ENCODE assay signal across 1 cellular context in the genomic region with DNA sequence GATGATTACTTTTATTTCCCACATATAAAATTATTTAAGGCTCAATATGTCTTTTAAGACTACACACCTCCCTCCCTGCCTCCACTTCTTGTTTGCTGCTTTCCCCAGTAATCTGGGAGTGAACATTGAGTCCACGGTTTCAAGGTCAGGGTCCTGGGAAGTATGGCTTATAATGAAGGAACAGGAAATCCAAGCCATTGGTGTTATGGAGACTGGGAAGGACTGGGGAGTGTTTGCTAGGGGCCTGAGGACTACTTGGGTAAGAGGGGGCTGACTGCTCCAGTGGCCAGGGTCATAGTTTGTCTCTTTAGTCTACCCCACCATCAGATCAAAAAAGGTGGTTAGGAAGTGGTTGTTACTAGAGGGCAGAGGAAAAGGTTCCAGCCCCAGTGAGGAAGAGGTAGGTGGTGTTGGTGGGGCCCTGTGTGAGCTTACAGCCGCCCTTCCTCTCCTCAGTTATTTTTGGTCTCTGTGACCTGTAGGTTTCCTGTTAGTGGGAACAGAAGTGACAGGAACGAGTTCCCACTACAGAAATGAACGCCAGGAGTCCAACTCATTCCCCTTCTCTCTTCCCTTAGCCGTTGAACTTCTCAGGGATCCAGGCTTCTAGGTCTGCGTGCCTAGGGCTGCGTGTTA.
TF ChIP-seq lines count a peak whose summit lies in the region.

No MANE protein-coding gene starts in this region.

TF ChIP-seq in GM23338, 12 proteins besides CTCF, POLR2A, EP300 and RAD21 (continued from another document):
- TF ChIP-seq, protein P1, sequence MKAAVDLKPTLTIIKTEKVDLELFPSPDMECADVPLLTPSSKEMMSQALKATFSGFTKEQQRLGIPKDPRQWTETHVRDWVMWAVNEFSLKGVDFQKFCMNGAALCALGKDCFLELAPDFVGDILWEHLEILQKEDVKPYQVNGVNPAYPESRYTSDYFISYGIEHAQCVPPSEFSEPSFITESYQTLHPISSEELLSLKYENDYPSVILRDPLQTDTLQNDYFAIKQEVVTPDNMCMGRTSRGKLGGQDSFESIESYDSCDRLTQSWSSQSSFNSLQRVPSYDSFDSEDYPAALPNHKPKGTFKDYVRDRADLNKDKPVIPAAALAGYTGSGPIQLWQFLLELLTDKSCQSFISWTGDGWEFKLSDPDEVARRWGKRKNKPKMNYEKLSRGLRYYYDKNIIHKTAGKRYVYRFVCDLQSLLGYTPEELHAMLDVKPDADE (IDR thresholded peaks at IDR 0.05): no peak
- TF ChIP-seq NANOG (IDR thresholded peaks at IDR 0.05; ENCODE audit: borderline replicate concordance) (no peak), STAT1 (IDR thresholded peaks at IDR 0.05; ENCODE audit: unreplicated experiment) (no peak), ZNF331 (CRISPR knock-in tag; IDR thresholded peaks at IDR 0.05; ENCODE audit: low read depth) (no peak), EZH2 (IDR thresholded peaks at IDR 0.05; ENCODE audit: low read depth, unreplicated experiment) (no peak)
- TF ChIP-seq, protein P2, sequence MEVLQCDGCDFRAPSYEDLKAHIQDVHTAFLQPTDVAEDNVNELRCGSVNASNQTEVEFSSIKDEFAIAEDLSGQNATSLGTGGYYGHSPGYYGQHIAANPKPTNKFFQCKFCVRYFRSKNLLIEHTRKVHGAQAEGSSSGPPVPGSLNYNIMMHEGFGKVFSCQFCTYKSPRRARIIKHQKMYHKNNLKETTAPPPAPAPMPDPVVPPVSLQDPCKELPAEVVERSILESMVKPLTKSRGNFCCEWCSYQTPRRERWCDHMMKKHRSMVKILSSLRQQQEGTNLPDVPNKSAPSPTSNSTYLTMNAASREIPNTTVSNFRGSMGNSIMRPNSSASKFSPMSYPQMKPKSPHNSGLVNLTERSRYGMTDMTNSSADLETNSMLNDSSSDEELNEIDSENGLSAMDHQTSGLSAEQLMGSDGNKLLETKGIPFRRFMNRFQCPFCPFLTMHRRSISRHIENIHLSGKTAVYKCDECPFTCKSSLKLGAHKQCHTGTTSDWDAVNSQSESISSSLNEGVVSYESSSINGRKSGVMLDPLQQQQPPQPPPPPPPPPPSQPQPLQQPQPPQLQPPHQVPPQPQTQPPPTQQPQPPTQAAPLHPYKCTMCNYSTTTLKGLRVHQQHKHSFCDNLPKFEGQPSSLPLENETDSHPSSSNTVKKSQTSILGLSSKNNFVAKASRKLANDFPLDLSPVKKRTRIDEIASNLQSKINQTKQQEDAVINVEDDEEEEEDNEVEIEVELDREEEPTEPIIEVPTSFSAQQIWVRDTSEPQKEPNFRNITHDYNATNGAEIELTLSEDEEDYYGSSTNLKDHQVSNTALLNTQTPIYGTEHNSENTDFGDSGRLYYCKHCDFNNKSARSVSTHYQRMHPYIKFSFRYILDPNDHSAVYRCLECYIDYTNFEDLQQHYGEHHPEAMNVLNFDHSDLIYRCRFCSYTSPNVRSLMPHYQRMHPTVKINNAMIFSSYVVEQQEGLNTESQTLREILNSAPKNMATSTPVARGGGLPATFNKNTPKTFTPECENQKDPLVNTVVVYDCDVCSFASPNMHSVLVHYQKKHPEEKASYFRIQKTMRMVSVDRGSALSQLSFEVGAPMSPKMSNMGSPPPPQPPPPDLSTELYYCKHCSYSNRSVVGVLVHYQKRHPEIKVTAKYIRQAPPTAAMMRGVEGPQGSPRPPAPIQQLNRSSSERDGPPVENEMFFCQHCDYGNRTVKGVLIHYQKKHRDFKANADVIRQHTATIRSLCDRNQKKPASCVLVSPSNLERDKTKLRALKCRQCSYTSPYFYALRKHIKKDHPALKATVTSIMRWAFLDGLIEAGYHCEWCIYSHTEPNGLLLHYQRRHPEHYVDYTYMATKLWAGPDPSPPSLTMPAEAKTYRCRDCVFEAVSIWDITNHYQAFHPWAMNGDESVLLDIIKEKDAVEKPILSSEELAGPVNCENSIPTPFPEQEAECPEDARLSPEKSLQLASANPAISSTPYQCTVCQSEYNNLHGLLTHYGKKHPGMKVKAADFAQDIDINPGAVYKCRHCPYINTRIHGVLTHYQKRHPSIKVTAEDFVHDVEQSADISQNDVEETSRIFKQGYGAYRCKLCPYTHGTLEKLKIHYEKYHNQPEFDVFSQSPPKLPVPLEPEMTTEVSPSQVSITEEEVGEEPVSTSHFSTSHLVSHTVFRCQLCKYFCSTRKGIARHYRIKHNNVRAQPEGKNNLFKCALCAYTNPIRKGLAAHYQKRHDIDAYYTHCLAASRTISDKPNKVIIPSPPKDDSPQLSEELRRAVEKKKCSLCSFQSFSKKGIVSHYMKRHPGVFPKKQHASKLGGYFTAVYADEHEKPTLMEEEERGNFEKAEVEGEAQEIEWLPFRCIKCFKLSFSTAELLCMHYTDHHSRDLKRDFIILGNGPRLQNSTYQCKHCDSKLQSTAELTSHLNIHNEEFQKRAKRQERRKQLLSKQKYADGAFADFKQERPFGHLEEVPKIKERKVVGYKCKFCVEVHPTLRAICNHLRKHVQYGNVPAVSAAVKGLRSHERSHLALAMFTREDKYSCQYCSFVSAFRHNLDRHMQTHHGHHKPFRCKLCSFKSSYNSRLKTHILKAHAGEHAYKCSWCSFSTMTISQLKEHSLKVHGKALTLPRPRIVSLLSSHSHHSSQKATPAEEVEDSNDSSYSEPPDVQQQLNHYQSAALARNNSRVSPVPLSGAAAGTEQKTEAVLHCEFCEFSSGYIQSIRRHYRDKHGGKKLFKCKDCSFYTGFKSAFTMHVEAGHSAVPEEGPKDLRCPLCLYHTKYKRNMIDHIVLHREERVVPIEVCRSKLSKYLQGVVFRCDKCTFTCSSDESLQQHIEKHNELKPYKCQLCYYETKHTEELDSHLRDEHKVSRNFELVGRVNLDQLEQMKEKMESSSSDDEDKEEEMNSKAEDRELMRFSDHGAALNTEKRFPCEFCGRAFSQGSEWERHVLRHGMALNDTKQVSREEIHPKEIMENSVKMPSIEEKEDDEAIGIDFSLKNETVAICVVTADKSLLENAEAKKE (CRISPR knock-in tag; IDR thresholded peaks at IDR 0.05): no peak
- TF ChIP-seq, protein P3, sequence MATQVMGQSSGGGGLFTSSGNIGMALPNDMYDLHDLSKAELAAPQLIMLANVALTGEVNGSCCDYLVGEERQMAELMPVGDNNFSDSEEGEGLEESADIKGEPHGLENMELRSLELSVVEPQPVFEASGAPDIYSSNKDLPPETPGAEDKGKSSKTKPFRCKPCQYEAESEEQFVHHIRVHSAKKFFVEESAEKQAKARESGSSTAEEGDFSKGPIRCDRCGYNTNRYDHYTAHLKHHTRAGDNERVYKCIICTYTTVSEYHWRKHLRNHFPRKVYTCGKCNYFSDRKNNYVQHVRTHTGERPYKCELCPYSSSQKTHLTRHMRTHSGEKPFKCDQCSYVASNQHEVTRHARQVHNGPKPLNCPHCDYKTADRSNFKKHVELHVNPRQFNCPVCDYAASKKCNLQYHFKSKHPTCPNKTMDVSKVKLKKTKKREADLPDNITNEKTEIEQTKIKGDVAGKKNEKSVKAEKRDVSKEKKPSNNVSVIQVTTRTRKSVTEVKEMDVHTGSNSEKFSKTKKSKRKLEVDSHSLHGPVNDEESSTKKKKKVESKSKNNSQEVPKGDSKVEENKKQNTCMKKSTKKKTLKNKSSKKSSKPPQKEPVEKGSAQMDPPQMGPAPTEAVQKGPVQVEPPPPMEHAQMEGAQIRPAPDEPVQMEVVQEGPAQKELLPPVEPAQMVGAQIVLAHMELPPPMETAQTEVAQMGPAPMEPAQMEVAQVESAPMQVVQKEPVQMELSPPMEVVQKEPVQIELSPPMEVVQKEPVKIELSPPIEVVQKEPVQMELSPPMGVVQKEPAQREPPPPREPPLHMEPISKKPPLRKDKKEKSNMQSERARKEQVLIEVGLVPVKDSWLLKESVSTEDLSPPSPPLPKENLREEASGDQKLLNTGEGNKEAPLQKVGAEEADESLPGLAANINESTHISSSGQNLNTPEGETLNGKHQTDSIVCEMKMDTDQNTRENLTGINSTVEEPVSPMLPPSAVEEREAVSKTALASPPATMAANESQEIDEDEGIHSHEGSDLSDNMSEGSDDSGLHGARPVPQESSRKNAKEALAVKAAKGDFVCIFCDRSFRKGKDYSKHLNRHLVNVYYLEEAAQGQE (IDR thresholded peaks at IDR 0.05; ENCODE audit: unreplicated experiment): no peak
